Comparison of ENCODE assay signal across 9 cellular contexts in genomic region chr12:55828357-55828756, GRCh38. TPM values are rescaled to one million over a fixed set of nuclear protein-coding genes. Genes with fewer than 3 reads are reported as not detected.
DNase-seq lines count a peak whose midpoint lies in the region; ATAC-seq and TF ChIP-seq lines count a peak whose summit lies in the region.
"Had no signal": no experiment of that assay in that cellular context is flagged by ENCODE, and none has a peak within 500 bp of the region (broad histone marks: within the 10 kb centered on the region; RNA-seq: fewer than 3 reads in every experiment).

No MANE protein-coding gene starts in this region.

- H3K4me1 ChIP-seq in BE2C (no peaks in the 10 kb centered on the region; the same call in 1 of the 2 replicates), Karpas-422 (ENCODE audit: low read length) (peaks cover 50% of the 10 kb centered on the region)

- H3K9me3 ChIP-seq in BE2C (no peaks in the 10 kb centered on the region), Karpas-422 (ENCODE audit: low read length) (no peaks in the 10 kb centered on the region)

- ATAC-seq in GM19452 (IDR thresholded peaks at IDR 0.05; ENCODE audit: unreplicated experiment): no peak

- DNase-seq in BE2C (no peak), Karpas-422 (no peak), choroid plexus epithelial cell (ENCODE audit: low read depth) (no peak), NOMO-1 (lab: John Stamatoyannopoulos, UW; ENCODE audit: unreplicated experiment in 2 of 2) (no peak), NCI-H146 treated with DMSO at 0.1 percent for 48 hours (lab: John Stamatoyannopoulos, UW; ENCODE audit: unreplicated experiment) (no peak), NCI-H2171 (lab: John Stamatoyannopoulos, UW) (no peak)

- H3K4me1 Mint-ChIP-seq in nephron: peaks cover 50% of the 10 kb centered on the region

- peaks cover 56% of the 10 kb centered on the region for H3K79me2 ChIP-seq in Karpas-422 (ENCODE audit: low read length)

- peak overlapping the region; percentile 68 for H3K9ac ChIP-seq in Karpas-422 (ENCODE audit: low read length)

- peak overlapping the region; percentile 30; the same call in 1 of the 2 replicates for H3K27ac ChIP-seq in Karpas-422 (ENCODE audit: low read length)

- H3K36me3 ChIP-seq in BE2C: peaks cover 14% of the 10 kb centered on the region
- 0 out of 2 replicates have a peak, but pooled peaks cover 6% of the 10 kb centered on the region for H3K36me3 ChIP-seq in Karpas-422 (ENCODE audit: insufficient read depth, low read length)

- H3K4me3 Mint-ChIP-seq in nephron: peak overlapping the region; percentile 97 to 99 (median 98)

- H3K27ac Mint-ChIP-seq in nephron: peak overlapping the region; percentile 23 to 99 (median 98)

- H3K9me3 Mint-ChIP-seq in nephron: no peaks in the 10 kb centered on the region

- H3K27me3 ChIP-seq in BE2C (no peaks in the 10 kb centered on the region), Karpas-422 (ENCODE audit: low read length) (no peaks in the 10 kb centered on the region)

- peak overlapping the region; percentile 80 for H3K4me3 ChIP-seq in BE2C (ENCODE audit: low read depth, low read length)
- H3K4me3 ChIP-seq in Karpas-422 (ENCODE audit: low read length): peak overlapping the region; percentile 100
- H3K4me3 ChIP-seq in choroid plexus epithelial cell (ENCODE audit: low read depth, low read length): peak overlapping the region; percentile 86

- no peak overlapping the region for H2AFZ ChIP-seq in Karpas-422 (ENCODE audit: low read length)

- H3K4me2 ChIP-seq in Karpas-422 (ENCODE audit: low read depth, low read length, poor library complexity, severe bottlenecking): peak overlapping the region; percentile 77

- TF ChIP-seq CTCF in BE2C (IDR thresholded peaks at IDR 0.05; ENCODE audit: low read depth, low read length) (no peak), choroid plexus epithelial cell (conservative IDR thresholded peaks at IDR 0.05; ENCODE audit: low read depth, low read length) (no peak), nephron (IDR thresholded peaks at IDR 0.05; ENCODE audit: unreplicated experiment in 3 of 3) (no peak)

- H3K27me3 Mint-ChIP-seq in nephron (ENCODE audit: low read depth): no peaks in the 10 kb centered on the region

- no peaks in the 10 kb centered on the region for H4K20me1 ChIP-seq in Karpas-422 (ENCODE audit: insufficient read depth, low read depth, low read length)

- H3K36me3 Mint-ChIP-seq in nephron (ENCODE audit: low read depth): peaks cover 25% of the 10 kb centered on the region

- no peaks in the 10 kb centered on the region for H3K9me2 ChIP-seq in Karpas-422 (replicated peaks; ENCODE audit: insufficient read depth, low read length)

RNA-seq across cellular contexts. Expression of gene DNAJC14, which starts 1.0 kb away (rescaled TPM):
- polyA plus RNA-seq in BE2C (2012; ENCODE audit: insufficient read depth, insufficient read length, low read depth): 52.2 TPM
- 28.6 and 36.9 TPM in 2 replicates for total RNA-seq in Karpas-422 (2014; rRNA removed; shearing (Covaris generic); ENCODE audit: low replicate concordance)

RNA-seq across cellular contexts. Expression of gene ORMDL2, which starts 10.5 kb away (rescaled TPM):
- polyA plus RNA-seq in BE2C (2012; ENCODE audit: insufficient read depth, insufficient read length, low read depth): 92.8 TPM
- total RNA-seq in Karpas-422 (2014; rRNA removed; shearing (Covaris generic); ENCODE audit: low replicate concordance): 32.6 and 37.4 TPM in 2 replicates

RNA-seq across cellular contexts. Expression of gene SARNP, which starts 10.8 kb away (rescaled TPM):
- 132 TPM for polyA plus RNA-seq in BE2C (2012; ENCODE audit: insufficient read depth, insufficient read length, low read depth)
- 64.9 and 100 TPM in 2 replicates for total RNA-seq in Karpas-422 (2014; rRNA removed; shearing (Covaris generic); ENCODE audit: low replicate concordance)

RNA-seq across cellular contexts. Expression of gene MMP19, which starts 14.4 kb away (rescaled TPM):
- not detected for polyA plus RNA-seq in BE2C (2012; ENCODE audit: insufficient read depth, insufficient read length, low read depth)
- 0.11 TPM in 1 of 2 replicates, not detected in the other for total RNA-seq in Karpas-422 (2014; rRNA removed; shearing (Covaris generic); ENCODE audit: low replicate concordance)
- total RNA-seq: activated CD8-positive, alpha-beta memory T cell treated with anti-CD3 and anti-CD28 coated beads for 36 hours had no signal
